ENCODE assay signal across 8 cellular contexts in genomic region chr3:71585126-71585525, GRCh38. TPM values are rescaled to one million over a fixed set of nuclear protein-coding genes. Genes with fewer than 3 reads are reported as not detected.
A peak's percentile ranks its signal among the peaks of the same experiment; 100 is the strongest.
DNase-seq lines count a peak whose midpoint lies in the region; ATAC-seq and TF ChIP-seq lines count a peak whose summit lies in the region.

No MANE protein-coding gene starts in this region.

- no peaks in the 10 kb centered on the region for H3K27me3 Mint-ChIP-seq in T-cell

- H4K20me1 ChIP-seq in fibroblast of lung (ENCODE audit: control insufficient read depth, extremely low read depth, insufficient read depth, low read length) = no peaks in the 10 kb centered on the region
- no peaks in the 10 kb centered on the region for H4K20me1 ChIP-seq in smooth muscle cell (ENCODE audit: low read depth)

- H3K36me3 ChIP-seq in fibroblast of lung (ENCODE audit: control insufficient read depth, insufficient read depth, low read length) (no peaks in the 10 kb centered on the region), smooth muscle cell (ENCODE audit: low read depth) (no peaks in the 10 kb centered on the region)

- POLR2A ChIA-PET in T-cell (lab: Charles Lee) = interaction anchor here in 1 of 2 donors (0.6 kb wide), 1 partner anchor 849 kb away, joined by 3 read pairs; no protein-coding TSS in a partner anchor

- CTCF ChIA-PET in T-cell (lab: Charles Lee) = interaction anchor here (0.6 to 2.7 kb wide), 10 partner anchors 80 to 1510 kb away, joined by 3 to 14 read pairs (median 3); no protein-coding TSS in a partner anchor

- DNase-seq in NCI-H748 (lab: John Stamatoyannopoulos, UW; ENCODE audit: unreplicated experiment) = peak; percentile 24
- no peak for DNase-seq in NCI-H748 treated with DMSO at 0.1 percent for 48 hours (lab: John Stamatoyannopoulos, UW)
- DNase-seq in T-cell = peak in 3 of 34 experiments; percentile 6 to 26 (median 22)
- DNase-seq in fibroblast of lung (ENCODE audit: low read depth in 2 of 2) = peak in 1 of 2 donors; percentile 22
- DNase-seq in smooth muscle cell (lab: John Stamatoyannopoulos, UW; ENCODE audit: unreplicated experiment) = no peak
- DNase-seq in NCI-H146 (lab: John Stamatoyannopoulos, UW) = no peak

- H3K9ac ChIP-seq in fibroblast of lung (ENCODE audit: insufficient read depth, low read length) (no peak overlapping the region), smooth muscle cell (ENCODE audit: low read depth) (peak overlapping the region; percentile 9)

- H3K4me3 ChIP-seq in fibroblast of lung (replicated peaks in 1 of 4; ENCODE audit: control extremely low read depth in 1 of 4, insufficient read depth in 1 of 4, low read depth in 3 of 4, low read length in 4 of 4) (peak overlapping the region in 2 of 4 experiments; percentile 67 to 75), smooth muscle cell (peak overlapping the region; percentile 93)

- H3K9me3 ChIP-seq in fibroblast of lung (ENCODE audit: control insufficient read depth, insufficient read depth, low read depth, low read length) (no peaks in the 10 kb centered on the region), smooth muscle cell (replicated peaks; ENCODE audit: low read depth) (no peaks in the 10 kb centered on the region)

- H3K9me3 Mint-ChIP-seq in T-cell = no peaks in the 10 kb centered on the region

- H3K4me2 ChIP-seq in fibroblast of lung (ENCODE audit: extremely low read depth, insufficient read depth, low read length) (peak overlapping the region; percentile 100), smooth muscle cell (peak overlapping the region; percentile 99)

- H3F3A ChIP-seq in smooth muscle cell (ENCODE audit: low read depth) = peaks cover 4% of the 10 kb centered on the region

- peaks cover under 1% of the 10 kb centered on the region for H3K36me3 Mint-ChIP-seq in T-cell

- peak overlapping the region; percentile 93 to 96 (median 93) for H3K4me3 Mint-ChIP-seq in T-cell

- H3K27ac Mint-ChIP-seq in T-cell = peak overlapping the region; percentile 94 to 95

- no peak overlapping the region for H3K27ac ChIP-seq in fibroblast of lung (ENCODE audit: insufficient read depth, low read length)
- peak overlapping the region; percentile 87 for H3K27ac ChIP-seq in smooth muscle cell (ENCODE audit: low read depth)

- H3K27me3 ChIP-seq in fibroblast of lung (ENCODE audit: control insufficient read depth, insufficient read depth, low read length) = no peaks in the 10 kb centered on the region
- no peaks in the 10 kb centered on the region for H3K27me3 ChIP-seq in smooth muscle cell (ENCODE audit: low read depth)

- H2AFZ ChIP-seq in fibroblast of lung (ENCODE audit: low read length) (no peak overlapping the region), smooth muscle cell (ENCODE audit: low read depth) (no peak overlapping the region)

- ATAC-seq in T-cell (replicated peaks in 1 of 4) (no peak), GM19455 (IDR thresholded peaks at IDR 0.05; ENCODE audit: unreplicated experiment) (no peak), HG03095 (IDR thresholded peaks at IDR 0.05; ENCODE audit: unreplicated experiment) (no peak)

- peaks cover 31 to 37% (median 34%) of the 10 kb centered on the region in 3 donors for H3K4me1 Mint-ChIP-seq in T-cell

- TF ChIP-seq CTCF in fibroblast of lung (conservative IDR thresholded peaks at IDR 0.05 in 1 of 2, IDR thresholded peaks at IDR 0.05 in 1 of 2; ENCODE audit: low read depth in 1 of 2, low read length in 2 of 2) = no peak
- TF ChIP-seq CTCF in smooth muscle cell (IDR thresholded peaks at IDR 0.05; ENCODE audit: borderline replicate concordance, insufficient read depth, poor library complexity, severe bottlenecking) = no peak

- peaks cover 2% of the 10 kb centered on the region for H3K79me2 ChIP-seq in fibroblast of lung (ENCODE audit: control insufficient read depth, insufficient read depth, low read length)
- H3K79me2 ChIP-seq in smooth muscle cell (ENCODE audit: low read depth) = peaks cover 33% of the 10 kb centered on the region

- WGBS in smooth muscle cell (ENCODE audit: low lambda C conversion rate) = 70% methylated on average over 5 of the region's 5 CpGs

- H3K4me1 ChIP-seq in fibroblast of lung (ENCODE audit: control insufficient read depth, extremely low read depth, insufficient read depth, low read length) = peaks cover 4% of the 10 kb centered on the region
- H3K4me1 ChIP-seq in smooth muscle cell (ENCODE audit: low read depth) = peaks cover 23% of the 10 kb centered on the region

RNA-seq across cellular contexts. Expression of gene FOXP1, which starts 1.6 kb away (rescaled TPM):
- total RNA-seq in T-cell = 100 to 1,000 TPM; 258 to 586 (median 290) TPM
- total RNA-seq in fibroblast of lung = 85.3 and 101 TPM in 2 replicates
- 70.3 and 79.9 TPM in 2 replicates for polyA plus RNA-seq in fibroblast of lung
- 45.7 and 51.0 TPM in 2 replicates for polyA plus RNA-seq in fibroblast of lung (2012)
- polyA minus RNA-seq in fibroblast of lung (ENCODE audit: low replicate concordance) = 122 and 145 TPM in 2 replicates
- total RNA-seq in smooth muscle cell = 68.0 and 68.3 TPM in 2 replicates
- 40.9 and 49.5 TPM in 2 replicates for polyA plus RNA-seq in smooth muscle cell
